8 cellular contexts compared by ENCODE assay signal in the genomic region with DNA sequence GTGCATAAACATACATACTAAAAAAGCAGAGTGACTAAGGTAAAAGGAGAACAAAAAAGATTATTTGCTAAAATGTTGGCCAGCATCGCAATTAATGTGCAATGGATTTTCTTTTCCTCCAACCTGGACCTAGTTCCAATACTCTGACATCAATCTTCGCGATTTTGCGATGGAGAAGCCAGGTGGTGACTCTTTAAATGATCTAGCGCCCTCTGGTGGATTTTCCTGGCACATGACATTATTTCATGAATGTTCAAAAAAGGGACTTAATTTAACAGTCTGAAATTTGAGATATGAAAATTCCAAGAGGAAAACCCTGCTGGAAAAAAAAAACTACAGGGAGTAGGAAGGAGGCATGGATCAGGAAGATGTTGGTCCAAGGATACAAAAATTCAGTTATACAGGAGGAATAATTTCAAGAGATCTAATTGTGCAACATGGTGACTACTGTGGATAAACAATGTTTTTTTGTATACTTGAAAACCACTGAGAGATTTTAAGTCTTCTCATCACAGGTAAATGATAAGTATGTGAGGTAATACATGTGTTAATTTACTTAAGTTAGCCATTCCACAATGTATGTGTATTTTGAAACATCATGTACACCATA. TPM values are rescaled to one million over a fixed set of nuclear protein-coding genes. Genes with fewer than 3 reads are reported as not detected.
DNase-seq lines count a peak whose midpoint lies in the region; ATAC-seq and TF ChIP-seq lines count a peak whose summit lies in the region.

No MANE protein-coding gene starts in this region.

- DNase-seq in natural killer cell (no peak), NCI-H1105 treated with DMSO at 0.1 percent for 48 hours (lab: John Stamatoyannopoulos, UW) (peak; percentile 57), T-cell (peak in 26 of 34 experiments; percentile 5 to 55 (median 30)), cardiac fibroblast (ENCODE audit: low read depth in 2 of 2) (peak; percentile 84 to 91), kidney epithelial cell (ENCODE audit: low read depth) (peak; percentile 44)
- DNase-seq in natural killer cell treated with Interleukin-12 subunit alpha and Interleukin-12 subunit beta and Interleukin-15 and Interleukin-18, amount 100 ng/mL, for 72 hours (ENCODE audit: low spot score) = no peak
- DNase-seq in stimulated activated CD4-positive, alpha-beta T cell treated with anti-CD3 and anti-CD28 coated beads, Interleukin-4, amount 100 ng/mL, for 48 hours (ENCODE audit: low read depth in 2 of 2) = peak; percentile 32 to 35

- H3K27me3 ChIP-seq in kidney epithelial cell (ENCODE audit: control insufficient read depth, insufficient read depth, low read length) = peaks cover under 1% of the 10 kb centered on the region

- H3K27ac Mint-ChIP-seq in natural killer cell (no peak overlapping the region), T-cell (no peak overlapping the region)
- H3K27ac Mint-ChIP-seq in natural killer cell treated with Interleukin-12 subunit alpha and Interleukin-12 subunit beta and Interleukin-15 and Interleukin-18, amount 100 ng/mL, for 72 hours = no peak overlapping the region

- H3K4me3 Mint-ChIP-seq in natural killer cell = no peak overlapping the region
- no peak overlapping the region for H3K4me3 Mint-ChIP-seq in natural killer cell treated with Interleukin-12 subunit alpha and Interleukin-12 subunit beta and Interleukin-15 and Interleukin-18, amount 100 ng/mL, for 72 hours
- no peak overlapping the region for H3K4me3 Mint-ChIP-seq in T-cell

- intact Hi-C loops in natural killer cell (cut with micrococcal nuclease) = loop anchor here (1.0 to 2.0 kb wide), 3 partner anchors 391 to 477 kb away; no protein-coding TSS in a partner anchor

- H3K4me3 ChIP-seq in cardiac fibroblast (replicated peaks in 1 of 2; ENCODE audit: low read depth in 2 of 2, low read length in 2 of 2) (no peak overlapping the region), kidney epithelial cell (ENCODE audit: low read depth, low read length) (no peak overlapping the region)

- H3K36me3 ChIP-seq in kidney epithelial cell (ENCODE audit: control insufficient read depth, insufficient read depth, low read length) = no peaks in the 10 kb centered on the region

- TF ChIP-seq CTCF in natural killer cell (IDR thresholded peaks at IDR 0.05) (peak; percentile 94), cardiac fibroblast (IDR thresholded peaks at IDR 0.05; ENCODE audit: low read depth, low read length) (peak; percentile 66), kidney epithelial cell (IDR thresholded peaks at IDR 0.05; ENCODE audit: insufficient read depth, low read length, poor library complexity, severe bottlenecking) (peak; percentile 71)

- H3K9me3 Mint-ChIP-seq in natural killer cell (no peaks in the 10 kb centered on the region), T-cell (no peaks in the 10 kb centered on the region)
- H3K9me3 Mint-ChIP-seq in natural killer cell treated with Interleukin-12 subunit alpha and Interleukin-12 subunit beta and Interleukin-15 and Interleukin-18, amount 100 ng/mL, for 72 hours = no peaks in the 10 kb centered on the region

- H3K4me1 Mint-ChIP-seq in natural killer cell (peaks cover 5 to 6% of the 10 kb centered on the region in 2 donors), T-cell (peaks cover 0 to 10% (median 9%) of the 10 kb centered on the region in 3 donors)
- peaks cover 0 to 3% of the 10 kb centered on the region in 2 donors for H3K4me1 Mint-ChIP-seq in natural killer cell treated with Interleukin-12 subunit alpha and Interleukin-12 subunit beta and Interleukin-15 and Interleukin-18, amount 100 ng/mL, for 72 hours (ENCODE audit: low read depth in 2 of 2)

- ATAC-seq in natural killer cell (no peak), T-cell (replicated peaks in 1 of 4) (no peak), HG03095 (IDR thresholded peaks at IDR 0.05; ENCODE audit: unreplicated experiment) (no peak)
- no peak for ATAC-seq in natural killer cell treated with Interleukin-12 subunit alpha and Interleukin-12 subunit beta and Interleukin-15 and Interleukin-18, amount 100 ng/mL, for 72 hours

- H3K27me3 Mint-ChIP-seq in natural killer cell (ENCODE audit: low read depth in 2 of 2) (peaks cover 38 to 51% of the 10 kb centered on the region in 2 donors), T-cell (peaks cover 34 to 46% of the 10 kb centered on the region in 2 donors)
- peaks cover 38 to 51% of the 10 kb centered on the region in 2 donors for H3K27me3 Mint-ChIP-seq in natural killer cell treated with Interleukin-12 subunit alpha and Interleukin-12 subunit beta and Interleukin-15 and Interleukin-18, amount 100 ng/mL, for 72 hours

- CTCF ChIA-PET in T-cell (lab: Charles Lee) = interaction anchor here (0.5 to 3.2 kb wide), 10 partner anchors 70 to 477 kb away, joined by 3 to 16 read pairs (median 4); no protein-coding TSS in a partner anchor

- POLR2A ChIA-PET in T-cell (lab: Charles Lee) = no interaction called here

- H3K36me3 Mint-ChIP-seq in natural killer cell (no peaks in the 10 kb centered on the region), T-cell (no peaks in the 10 kb centered on the region)
- H3K36me3 Mint-ChIP-seq in natural killer cell treated with Interleukin-12 subunit alpha and Interleukin-12 subunit beta and Interleukin-15 and Interleukin-18, amount 100 ng/mL, for 72 hours = no peaks in the 10 kb centered on the region

RNA-seq across cellular contexts. Expression of a gene that starts 4.3 kb away (rescaled TPM):
- total RNA-seq in natural killer cell (1 to 10 TPM in 1 of 3 donors, under 1 TPM in 2; 0.40 to 1.8 (median 0.63) TPM), T-cell (1 to 10 TPM in 1 of 5 donors, under 1 TPM in 4; 0.14 to 1.6 (median 0.60) TPM), kidney epithelial cell (18.9 and 23.6 TPM in 2 replicates)
- total RNA-seq in natural killer cell treated with Interleukin-12 subunit alpha and Interleukin-12 subunit beta and Interleukin-15 and Interleukin-18, amount 100 ng/mL, for 72 hours = 1 to 10 TPM in 1 of 2 donors, not detected in 1; 2.8 TPM

Comparison
In these comparisons a context has a peak if more than half of its experiments do, and no peak if none do; other contexts are left out.
1. DNase-seq: peak in NCI-H1105 treated with DMSO at 0.1 percent for 48 hours (single experiment), T-cell (26 of 34), cardiac fibroblast (2 of 2), kidney epithelial cell (single experiment) and stimulated activated CD4-positive, alpha-beta T cell treated with anti-CD3 and anti-CD28 coated beads, Interleukin-4, amount 100 ng/mL, for 48 hours (2 of 2); none in natural killer cell (single experiment) and natural killer cell treated with Interleukin-12 subunit alpha and Interleukin-12 subunit beta and Interleukin-15 and Interleukin-18, amount 100 ng/mL, for 72 hours (single experiment).
2. Peak in every context shown above with its lines, with median percentiles within 50 percentile points of each other: CTCF ChIP-seq.